19 cellular contexts compared by ENCODE assay signal in genomic region chr10:46104071-46104585, GRCh38. TPM values are rescaled to one million over a fixed set of nuclear protein-coding genes. Genes with fewer than 3 reads are reported as not detected.
DNase-seq lines count a peak whose midpoint lies in the region; ATAC-seq and TF ChIP-seq lines count a peak whose summit lies in the region.
"Had no signal": no experiment of that assay in that cellular context is flagged by ENCODE, and none has a peak within 500 bp of the region (broad histone marks: within the 10 kb centered on the region; RNA-seq: fewer than 3 reads in every experiment).

No MANE protein-coding gene starts in this region.

- H3K27ac Mint-ChIP-seq in activated CD4-positive, alpha-beta T cell treated with anti-CD3 and anti-CD28 coated beads, Interleukin-2, amount 10 ng/mL, durations not matched to agents 24 days and 14 days: no peak overlapping the region
- H3K27ac Mint-ChIP-seq in activated T-cell treated with anti-CD3 and anti-CD28 coated beads, Interleukin-2, amount 50 U/mL, for 24 hours: no peak overlapping the region
- H3K27ac Mint-ChIP-seq in mesothelial cell of epicardium: no peak overlapping the region
- H3K27ac Mint-ChIP-seq in stimulated activated effector memory CD8-positive, alpha-beta T cell treated with anti-CD3 and anti-CD28 coated beads, Interleukin-12 subunit alpha, Interleukin-12 subunit beta, amount 100 ng/mL, for 72 hours: no peak overlapping the region

- peak; percentile 36 for DNase-seq in activated CD4-positive, alpha-beta T cell treated with anti-CD3 and anti-CD28 coated beads, Interleukin-2, amount 10 ng/mL, durations not matched to agents 24 days and 14 days
- DNase-seq in activated CD4-positive, alpha-beta T cell treated with anti-CD3 and anti-CD28 coated beads for 48 hours: no peak
- DNase-seq in dedifferentiated amniotic fluid mesenchymal stem cell (ENCODE audit: extremely low spot score) (peak; percentile 1), mesothelial cell of epicardium (ENCODE audit: low spot score in 2 of 2, unreplicated experiment in 2 of 2) (no peak)
- DNase-seq in activated T-cell treated with anti-CD3 and anti-CD28 coated beads, Interleukin-2, amount 50 U/mL, for 24 hours: no peak
- DNase-seq in stimulated activated effector memory CD8-positive, alpha-beta T cell treated with anti-CD3 and anti-CD28 coated beads, Interleukin-12 subunit alpha, Interleukin-12 subunit beta, amount 100 ng/mL, for 72 hours (ENCODE audit: low spot score in 2 of 2): no peak
- DNase-seq: CD4-positive, alpha-beta memory T cell; DMS79 treated with DMSO at 0.1 percent for 48 hours; EL had no signal

- H3K9me3 ChIP-seq in neutrophil: no peaks in the 10 kb centered on the region
- H3K9me3 ChIP-seq: A549, BLaER1, HAP-1 had no signal

- intact Hi-C loops in activated CD4-positive, alpha-beta T cell treated with anti-CD3 and anti-CD28 coated beads, Interleukin-2, amount 10 ng/mL, durations not matched to agents 24 days and 14 days (cut with micrococcal nuclease): no loop called here

- peak overlapping the region in 1 of 2 experiments; percentile 24 for H3K4me3 ChIP-seq in neutrophil (ENCODE audit: low read depth in 1 of 2, low read length in 1 of 2)
- H3K4me3 ChIP-seq: A549, BLaER1, GM12878, HAP-1 had no signal

- H3K4me3 Mint-ChIP-seq in activated CD4-positive, alpha-beta T cell treated with anti-CD3 and anti-CD28 coated beads, Interleukin-2, amount 10 ng/mL, durations not matched to agents 24 days and 14 days: no peak overlapping the region
- H3K4me3 Mint-ChIP-seq in activated T-cell treated with anti-CD3 and anti-CD28 coated beads, Interleukin-2, amount 50 U/mL, for 24 hours: no peak overlapping the region
- no peak overlapping the region for H3K4me3 Mint-ChIP-seq in mesothelial cell of epicardium
- no peak overlapping the region for H3K4me3 Mint-ChIP-seq in stimulated activated effector memory CD8-positive, alpha-beta T cell treated with anti-CD3 and anti-CD28 coated beads, Interleukin-12 subunit alpha, Interleukin-12 subunit beta, amount 100 ng/mL, for 72 hours
- H3K4me3 Mint-ChIP-seq: CD14-positive monocyte had no signal

- peak overlapping the region; percentile 47 for H3K27ac ChIP-seq in neutrophil
- H3K27ac ChIP-seq: 22Rv1, A549, BLaER1 had no signal

- H3K4me1 ChIP-seq in neutrophil (ENCODE audit: control insufficient read depth in 1 of 2, insufficient read depth in 1 of 2, low read depth in 1 of 2, low read length in 1 of 2): peaks cover 17 to 43% of the 10 kb centered on the region in 2 experiments

- no peak for ATAC-seq in stimulated activated effector memory CD8-positive, alpha-beta T cell treated with anti-CD3 and anti-CD28 coated beads, Interleukin-12 subunit alpha, Interleukin-12 subunit beta, amount 100 ng/mL, for 72 hours
- ATAC-seq: A549, GM12878 had no signal

- TF ChIP-seq CTCF in neutrophil (IDR thresholded peaks at IDR 0.05) (no peak), mesothelial cell of epicardium (IDR thresholded peaks at IDR 0.05; ENCODE audit: unreplicated experiment) (no peak)

- peaks cover 11% of the 10 kb centered on the region for H3K27me3 ChIP-seq in neutrophil

- H3K9me3 Mint-ChIP-seq in activated CD4-positive, alpha-beta T cell treated with anti-CD3 and anti-CD28 coated beads, Interleukin-2, amount 10 ng/mL, durations not matched to agents 24 days and 14 days: no peaks in the 10 kb centered on the region
- H3K9me3 Mint-ChIP-seq in activated T-cell treated with anti-CD3 and anti-CD28 coated beads, Interleukin-2, amount 50 U/mL, for 24 hours: no peaks in the 10 kb centered on the region
- H3K9me3 Mint-ChIP-seq in mesothelial cell of epicardium: no peaks in the 10 kb centered on the region
- no peaks in the 10 kb centered on the region for H3K9me3 Mint-ChIP-seq in stimulated activated effector memory CD8-positive, alpha-beta T cell treated with anti-CD3 and anti-CD28 coated beads, Interleukin-12 subunit alpha, Interleukin-12 subunit beta, amount 100 ng/mL, for 72 hours
- H3K9me3 Mint-ChIP-seq: CD4-positive, alpha-beta memory T cell had no signal

- H3K36me3 Mint-ChIP-seq in activated CD4-positive, alpha-beta T cell treated with anti-CD3 and anti-CD28 coated beads, Interleukin-2, amount 10 ng/mL, durations not matched to agents 24 days and 14 days (ENCODE audit: low read depth): no peaks in the 10 kb centered on the region
- no peaks in the 10 kb centered on the region for H3K36me3 Mint-ChIP-seq in activated T-cell treated with anti-CD3 and anti-CD28 coated beads, Interleukin-2, amount 50 U/mL, for 24 hours (ENCODE audit: low read depth)
- no peaks in the 10 kb centered on the region for H3K36me3 Mint-ChIP-seq in mesothelial cell of epicardium
- H3K36me3 Mint-ChIP-seq in stimulated activated effector memory CD8-positive, alpha-beta T cell treated with anti-CD3 and anti-CD28 coated beads, Interleukin-12 subunit alpha, Interleukin-12 subunit beta, amount 100 ng/mL, for 72 hours: no peaks in the 10 kb centered on the region
- H3K36me3 Mint-ChIP-seq: CD14-positive monocyte; CD4-positive, alpha-beta memory T cell had no signal

- no peaks in the 10 kb centered on the region for H3K36me3 ChIP-seq in neutrophil
- H3K36me3 ChIP-seq: BLaER1, HAP-1 had no signal

- H3K27me3 Mint-ChIP-seq in activated CD4-positive, alpha-beta T cell treated with anti-CD3 and anti-CD28 coated beads, Interleukin-2, amount 10 ng/mL, durations not matched to agents 24 days and 14 days: peaks cover 27% of the 10 kb centered on the region
- H3K27me3 Mint-ChIP-seq in activated T-cell treated with anti-CD3 and anti-CD28 coated beads, Interleukin-2, amount 50 U/mL, for 24 hours: peaks cover 9% of the 10 kb centered on the region
- H3K27me3 Mint-ChIP-seq in mesothelial cell of epicardium (ENCODE audit: low read depth): peaks cover 23% of the 10 kb centered on the region

- H3K4me1 Mint-ChIP-seq in activated CD4-positive, alpha-beta T cell treated with anti-CD3 and anti-CD28 coated beads, Interleukin-2, amount 10 ng/mL, durations not matched to agents 24 days and 14 days: peaks cover 14% of the 10 kb centered on the region
- H3K4me1 Mint-ChIP-seq in activated T-cell treated with anti-CD3 and anti-CD28 coated beads, Interleukin-2, amount 50 U/mL, for 24 hours (ENCODE audit: low read depth): peaks cover 15% of the 10 kb centered on the region
- peaks cover 14% of the 10 kb centered on the region for H3K4me1 Mint-ChIP-seq in mesothelial cell of epicardium
- peaks cover 16% of the 10 kb centered on the region for H3K4me1 Mint-ChIP-seq in stimulated activated effector memory CD8-positive, alpha-beta T cell treated with anti-CD3 and anti-CD28 coated beads, Interleukin-12 subunit alpha, Interleukin-12 subunit beta, amount 100 ng/mL, for 72 hours

RNA-seq across cellular contexts. Expression of gene MSMB, which starts 58.1 kb away (rescaled TPM):
- not detected in 2 replicates for total RNA-seq in activated CD4-positive, alpha-beta T cell treated with anti-CD3 and anti-CD28 coated beads, Interleukin-2, amount 10 ng/mL, durations not matched to agents 24 days and 14 days
- not detected in 3 replicates for total RNA-seq in mesothelial cell of epicardium
- total RNA-seq: CD4-positive, alpha-beta memory T cell; G401; GM12878; H4; HT-29 had no signal

Comparison
In these comparisons a context has a peak if more than half of its experiments do, and no peak if none do; other contexts are left out.
1. DNase-seq: peak in activated CD4-positive, alpha-beta T cell treated with anti-CD3 and anti-CD28 coated beads, Interleukin-2, amount 10 ng/mL, durations not matched to agents 24 days and 14 days (single experiment) and dedifferentiated amniotic fluid mesenchymal stem cell (single experiment); none in activated CD4-positive, alpha-beta T cell treated with anti-CD3 and anti-CD28 coated beads for 48 hours (single experiment), activated T-cell treated with anti-CD3 and anti-CD28 coated beads, Interleukin-2, amount 50 U/mL, for 24 hours (single experiment), mesothelial cell of epicardium (0 of 2) and stimulated activated effector memory CD8-positive, alpha-beta T cell treated with anti-CD3 and anti-CD28 coated beads, Interleukin-12 subunit alpha, Interleukin-12 subunit beta, amount 100 ng/mL, for 72 hours (0 of 2).